1 cellular context compared by ENCODE assay signal in genomic region chr1:23909412-23909811, GRCh38.
TF ChIP-seq lines count a peak whose summit lies in the region.

No MANE protein-coding gene starts in this region.

TF ChIP-seq in K562, 482 proteins besides CTCF, POLR2A, EP300 and RAD21:
- TF ChIP-seq ZNF561 (CRISPR knock-in tag; conservative IDR thresholded peaks at IDR 0.05) (no peak), SPI1 (IDR thresholded peaks at IDR 0.05; ENCODE audit: borderline replicate concordance, low read depth, low read length) (peak; percentile 84)
- TF ChIP-seq, protein P1, sequence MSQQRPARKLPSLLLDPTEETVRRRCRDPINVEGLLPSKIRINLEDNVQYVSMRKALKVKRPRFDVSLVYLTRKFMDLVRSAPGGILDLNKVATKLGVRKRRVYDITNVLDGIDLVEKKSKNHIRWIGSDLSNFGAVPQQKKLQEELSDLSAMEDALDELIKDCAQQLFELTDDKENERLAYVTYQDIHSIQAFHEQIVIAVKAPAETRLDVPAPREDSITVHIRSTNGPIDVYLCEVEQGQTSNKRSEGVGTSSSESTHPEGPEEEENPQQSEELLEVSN (IDR thresholded peaks at IDR 0.05; ENCODE audit: borderline replicate concordance in 1 of 2, extremely low read depth in 1 of 2, insufficient read depth in 1 of 2, insufficient read length in 1 of 2, low read depth in 1 of 2, low read length in 1 of 2, poor library complexity in 1 of 2, severe bottlenecking in 1 of 2) = peak in 1 of 2 experiments; percentile 8
